Comparison of ENCODE assay signal across 17 cellular contexts in genomic region chr13:34933349-34933748, GRCh38. TPM values are rescaled to one million over a fixed set of nuclear protein-coding genes. Genes with fewer than 3 reads are reported as not detected.
DNase-seq lines count a peak whose midpoint lies in the region; ATAC-seq and TF ChIP-seq lines count a peak whose summit lies in the region.
"Had no signal": no experiment of that assay in that cellular context is flagged by ENCODE, and none has a peak within 500 bp of the region (broad histone marks: within the 10 kb centered on the region; RNA-seq: fewer than 3 reads in every experiment).

No MANE protein-coding gene starts in this region.

- intact Hi-C loops in prostate gland (cut with DNase I): no loop called here

- peak; percentile 3 for DNase-seq in NCI-H2196 (lab: John Stamatoyannopoulos, UW; ENCODE audit: unreplicated experiment)
- no peak for DNase-seq in NCI-H2196 treated with DMSO at 0.1 percent for 48 hours (lab: John Stamatoyannopoulos, UW; ENCODE audit: unreplicated experiment)
- DNase-seq in M059J (ENCODE audit: low read depth): peak; percentile 7
- peak; percentile 83 for DNase-seq in NCI-H526 treated with DMSO at 0.1 percent for 48 hours (lab: John Stamatoyannopoulos, UW)
- DNase-seq in prostate gland (ENCODE audit: low spot score): peak; percentile 17
- no peak for DNase-seq in NCI-H1436 (lab: John Stamatoyannopoulos, UW)
- DNase-seq: AML-193, Calu3, EL, H7, Karpas-422, NCI-H1436 treated with DMSO at 0.1 percent for 48 hours, RPMI8226, T-cell, T1000 had no signal

- no peaks in the 10 kb centered on the region for H3K9me3 ChIP-seq in prostate gland

- no peak for TF ChIP-seq CTCF in prostate gland (IDR thresholded peaks at IDR 0.05)

- no peaks in the 10 kb centered on the region for H3K36me3 ChIP-seq in prostate gland

- H3K4me1 ChIP-seq in prostate gland (replicated peaks): no peaks in the 10 kb centered on the region

- no peaks in the 10 kb centered on the region for H3K27me3 ChIP-seq in prostate gland (replicated peaks; ENCODE audit: insufficient read depth)

- H3K27ac ChIP-seq in prostate gland: peak overlapping the region in 1 of 2 donors; percentile 25

- no peak for ATAC-seq in HG03280 (IDR thresholded peaks at IDR 0.05; ENCODE audit: unreplicated experiment)
- ATAC-seq in HG02571 (IDR thresholded peaks at IDR 0.05; ENCODE audit: unreplicated experiment): no peak
- ATAC-seq: T-cell had no signal

- TF ChIP-seq POLR2A in prostate gland (IDR thresholded peaks at IDR 0.05): no peak

- no peak overlapping the region for H3K4me3 ChIP-seq in prostate gland

RNA-seq across cellular contexts. Expression of gene NBEA, which starts 8.7 kb away (rescaled TPM):
- total RNA-seq in M059J (2014; rRNA removed; shearing (Covaris generic)): 2.9 and 6.4 TPM in 2 replicates
- total RNA-seq in prostate gland: 10 to 100 TPM; 13.6 to 16.9 TPM

Comparison
In these comparisons a context has a peak if more than half of its experiments do, and no peak if none do; other contexts are left out.
1. DNase-seq: peak in NCI-H2196 (single experiment), M059J (single experiment), NCI-H526 treated with DMSO at 0.1 percent for 48 hours (single experiment) and prostate gland (single experiment); none in NCI-H2196 treated with DMSO at 0.1 percent for 48 hours (single experiment) and NCI-H1436 (single experiment).